24 cellular contexts compared by ENCODE assay signal in the genomic region with DNA sequence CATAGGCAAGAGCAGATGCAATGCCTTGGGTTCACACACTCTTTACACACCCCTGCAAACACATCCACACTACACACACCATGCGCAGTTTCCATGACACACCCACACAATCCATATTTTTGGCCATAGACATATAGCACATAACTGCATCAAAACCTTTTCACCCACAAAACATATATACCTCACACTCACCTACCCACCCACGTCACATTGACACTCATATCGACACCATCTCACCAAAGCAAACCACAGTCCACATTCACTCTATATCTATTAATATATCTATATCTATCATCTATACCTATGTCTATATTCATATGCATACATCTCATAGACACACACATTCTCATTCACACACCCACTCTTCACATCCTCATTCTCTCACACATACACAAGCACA.
DNase-seq lines count a peak whose midpoint lies in the region; ATAC-seq, FAIRE-seq and TF ChIP-seq lines count a peak whose summit lies in the region.
"Had no signal": no experiment of that assay in that cellular context is flagged by ENCODE, and none has a peak within 500 bp of the region (broad histone marks: within the 10 kb centered on the region; RNA-seq: fewer than 3 reads in every experiment).

No MANE protein-coding gene starts in this region.

- TF ChIP-seq CTCF in HepG2 (CRISPR knock-in tag; IDR thresholded peaks at IDR 0.05) (no peak), right lobe of liver (IDR thresholded peaks at IDR 0.05) (no peak), neural progenitor cell (IDR thresholded peaks at IDR 0.05) (no peak), tibial artery (IDR thresholded peaks at IDR 0.05) (no peak), adrenal gland (IDR thresholded peaks at IDR 0.05) (no peak), smooth muscle cell (IDR thresholded peaks at IDR 0.05; ENCODE audit: borderline replicate concordance, insufficient read depth, poor library complexity, severe bottlenecking) (no peak)

- DNase-seq in HepG2 (ENCODE audit: low spot score) (no peak), right lobe of liver (no peak), mesendoderm (no peak), neural progenitor cell (ENCODE audit: low spot score) (no peak), tibial artery (no peak), adrenal gland (no peak), smooth muscle cell (lab: John Stamatoyannopoulos, UW; ENCODE audit: unreplicated experiment) (no peak)
- DNase-seq: 8988T; ACHN; BE2C; C1 segment of cervical spinal cord; CD4-positive, alpha-beta memory T cell; CD4-positive, CD25-positive, alpha-beta regulatory T cell; CD8-positive, alpha-beta memory T cell; COR-L47; DMS79; DND-41; EL; GDM1 had no signal

- ATAC-seq in HepG2 (no peak), right lobe of liver (no peak)

- no peak overlapping the region for H3K18ac ChIP-seq in mesendoderm (ENCODE audit: low read length)

- no peak overlapping the region for H2BK120ac ChIP-seq in mesendoderm (ENCODE audit: low read depth, low read length)

- H2BK15ac ChIP-seq in mesendoderm (replicated peaks; ENCODE audit: low read depth), result no peak overlapping the region

- H2AFZ ChIP-seq in HepG2 (ENCODE audit: low read length) (no peak overlapping the region), neural progenitor cell (replicated peaks) (no peak overlapping the region), smooth muscle cell (ENCODE audit: low read depth) (no peak overlapping the region)

- 34% methylated on average over 3 of the region's 3 CpGs for WGBS in HepG2 (ENCODE audit: low lambda C conversion rate)
- 83% methylated on average over 3 of the region's 3 CpGs for WGBS in right lobe of liver (ENCODE audit: insufficient coverage, low coverage, low lambda C conversion rate, missing lambda C conversion rate)
- 100% methylated on average over 2 of the region's 3 CpGs for whole genome bisulfite sequencing in mesendoderm (ENCODE audit: extremely low coverage, insufficient coverage, low lambda C conversion rate)
- WGBS in adrenal gland, 4 donors, result 77 to 93% (median 85%) methylated on average over 3 of the region's 3 CpGs
- WGBS in smooth muscle cell (ENCODE audit: low lambda C conversion rate), result 96% methylated on average over 3 of the region's 3 CpGs

- H3K79me2 ChIP-seq in HepG2 (ENCODE audit: insufficient read depth, low read length), result no peaks in the 10 kb centered on the region
- peaks cover 2% of the 10 kb centered on the region for H3K79me2 ChIP-seq in mesendoderm (ENCODE audit: control insufficient read depth, insufficient read depth, low read length)
- H3K79me2 ChIP-seq in neural progenitor cell (ENCODE audit: low read depth), result no peaks in the 10 kb centered on the region
- no peaks in the 10 kb centered on the region for H3K79me2 ChIP-seq in smooth muscle cell (ENCODE audit: low read depth)

- H3K56ac ChIP-seq in mesendoderm (ENCODE audit: low read length), result no peak overlapping the region

- H3K36me3 ChIP-seq in HepG2 (replicated peaks in 1 of 2; ENCODE audit: control insufficient read depth in 1 of 2, insufficient read depth in 2 of 2, low read length in 2 of 2) (no peaks in the 10 kb centered on the region), right lobe of liver (no peaks in the 10 kb centered on the region), mesendoderm (ENCODE audit: control insufficient read depth, insufficient read depth, low read length) (no peaks in the 10 kb centered on the region), neural progenitor cell (no peaks in the 10 kb centered on the region), tibial artery (no peaks in the 10 kb centered on the region), adrenal gland (replicated peaks in 1 of 2) (no peaks in the 10 kb centered on the region), smooth muscle cell (ENCODE audit: low read depth) (no peaks in the 10 kb centered on the region)
- H3K36me3 ChIP-seq: BE2C, BLaER1 had no signal

- no peak overlapping the region for H4K8ac ChIP-seq in mesendoderm (ENCODE audit: low read depth, low read length)

- H3K9ac ChIP-seq in HepG2 (ENCODE audit: insufficient read depth, low read depth, low read length) (no peak overlapping the region), mesendoderm (ENCODE audit: low read length) (no peak overlapping the region), neural progenitor cell (no peak overlapping the region), smooth muscle cell (ENCODE audit: low read depth) (no peak overlapping the region)
- H3K9ac ChIP-seq: BLaER1 had no signal

- H3K27me3 Mint-ChIP-seq in neural progenitor cell (ENCODE audit: insufficient read depth, low read depth), result no peaks in the 10 kb centered on the region
- H3K27me3 Mint-ChIP-seq: CD4-positive, CD25-positive, alpha-beta regulatory T cell; CD8-positive, alpha-beta memory T cell had no signal

- H3K4ac ChIP-seq in mesendoderm (ENCODE audit: low read depth, low read length), result no peak overlapping the region

- H3F3A ChIP-seq in neural progenitor cell (ENCODE audit: low read depth), result no peaks in the 10 kb centered on the region
- no peaks in the 10 kb centered on the region for H3F3A ChIP-seq in smooth muscle cell (ENCODE audit: low read depth)

- in situ Hi-C loops in HepG2 (cut with HindIII; ENCODE audit: extremely low pct_ligation_motif_present, low pct_unique_long_range_greater_than_20kb), result no loop called here

- no peak overlapping the region for H2BK5ac ChIP-seq in mesendoderm (ENCODE audit: low read length)

- peak overlapping the region; percentile 43 for H3K27ac Mint-ChIP-seq in neural progenitor cell
- H3K27ac Mint-ChIP-seq: CD14-positive monocyte; CD4-positive, alpha-beta memory T cell; CD4-positive, CD25-positive, alpha-beta regulatory T cell; CD8-positive, alpha-beta memory T cell had no signal

- H3K27me3 ChIP-seq in HepG2 (ENCODE audit: control insufficient read depth in 1 of 2, insufficient read depth in 2 of 2, low read length in 2 of 2) (no peaks in the 10 kb centered on the region; a peak in 1 of 5 replicates), right lobe of liver (no peaks in the 10 kb centered on the region), mesendoderm (ENCODE audit: insufficient read depth, low read length, poor library complexity) (no peaks in the 10 kb centered on the region), neural progenitor cell (no peaks in the 10 kb centered on the region), tibial artery (no peaks in the 10 kb centered on the region), adrenal gland (no peaks in the 10 kb centered on the region), smooth muscle cell (ENCODE audit: low read depth) (no peaks in the 10 kb centered on the region)
- H3K27me3 ChIP-seq: BE2C, BLaER1 had no signal

- H3K4me2 ChIP-seq in HepG2 (ENCODE audit: low read depth, low read length) (no peak overlapping the region), mesendoderm (ENCODE audit: low read length) (no peak overlapping the region), neural progenitor cell (no peak overlapping the region), smooth muscle cell (no peak overlapping the region)
- H3K4me2 ChIP-seq: BLaER1 had no signal

- no peak overlapping the region for H4K5ac ChIP-seq in mesendoderm (ENCODE audit: low read length)

- H2AK5ac ChIP-seq in mesendoderm (ENCODE audit: low read length), result peak overlapping the region; percentile 60

- intact Hi-C loops in HepG2 (cut with micrococcal nuclease; ENCODE audit: unreplicated experiment) (no loop called here), right lobe of liver (cut with DNase I) (no loop called here), tibial artery (cut with DNase I; ENCODE audit: low total_unique reads) (no loop called here), adrenal gland (cut with DNase I) (no loop called here)

- H3K36me3 Mint-ChIP-seq in neural progenitor cell, result peaks cover 2% of the 10 kb centered on the region
- H3K36me3 Mint-ChIP-seq: CD14-positive monocyte; CD4-positive, alpha-beta memory T cell; CD4-positive, CD25-positive, alpha-beta regulatory T cell; CD8-positive, alpha-beta memory T cell had no signal

- no peak for FAIRE-seq in HepG2 (lab: Jason Lieb, UNC)
- FAIRE-seq: A204.1, GM12891, GM19239 had no signal

- TF ChIP-seq RAD21 in HepG2 (CRISPR knock-in tag; IDR thresholded peaks at IDR 0.05), result no peak

- TF ChIP-seq POLR2A in HepG2 (IDR thresholded peaks at IDR 0.05; ENCODE audit: insufficient read depth in 1 of 2, low read depth in 2 of 2, low read length in 2 of 2) (no peak), right lobe of liver (IDR thresholded peaks at IDR 0.05) (no peak), adrenal gland (IDR thresholded peaks at IDR 0.05) (no peak)

- H3K23ac ChIP-seq in mesendoderm (ENCODE audit: low read length), result no peak overlapping the region

- no peak overlapping the region for H3K4me3 Mint-ChIP-seq in neural progenitor cell
- H3K4me3 Mint-ChIP-seq: CD14-positive monocyte; CD4-positive, alpha-beta memory T cell; CD4-positive, CD25-positive, alpha-beta regulatory T cell; CD8-positive, alpha-beta memory T cell had no signal

- TF ChIP-seq EP300 in HepG2 (IDR thresholded peaks at IDR 0.05; ENCODE audit: low read depth in 2 of 2, low read length in 2 of 2), result no peak
- no peak for TF ChIP-seq EP300 in HepG2 (CRISPR knock-in tag; IDR thresholded peaks at IDR 0.05; ENCODE audit: borderline replicate concordance)

- H3K27ac ChIP-seq in HepG2 (ENCODE audit: extremely low read length, insufficient read depth, low read length) (no peak overlapping the region), right lobe of liver (no peak overlapping the region), mesendoderm (ENCODE audit: low read depth, low read length) (no peak overlapping the region), neural progenitor cell (no peak overlapping the region), tibial artery (no peak overlapping the region), adrenal gland (no peak overlapping the region), smooth muscle cell (ENCODE audit: low read depth) (no peak overlapping the region)
- H3K27ac ChIP-seq: BLaER1 had no signal

- H3K4me1 ChIP-seq in HepG2 (ENCODE audit: insufficient read depth, low read length), result no peaks in the 10 kb centered on the region
- no peaks in the 10 kb centered on the region for H3K4me1 ChIP-seq in right lobe of liver
- peaks cover 3% of the 10 kb centered on the region for H3K4me1 ChIP-seq in mesendoderm (ENCODE audit: control insufficient read depth, low read depth, low read length)
- H3K4me1 ChIP-seq in neural progenitor cell, result no peaks in the 10 kb centered on the region
- H3K4me1 ChIP-seq in tibial artery, result no peaks in the 10 kb centered on the region
- no peaks in the 10 kb centered on the region for H3K4me1 ChIP-seq in adrenal gland (replicated peaks in 1 of 2)
- H3K4me1 ChIP-seq in smooth muscle cell (ENCODE audit: low read depth), result no peaks in the 10 kb centered on the region
- H3K4me1 ChIP-seq: BE2C, BLaER1 had no signal

- POLR2A ChIA-PET in HepG2 (lab: Yijun Ruan, JAX), result no interaction called here

- H3K9me3 Mint-ChIP-seq in neural progenitor cell, result no peaks in the 10 kb centered on the region

- H4K20me1 ChIP-seq in HepG2 (ENCODE audit: insufficient read depth, low read length) (no peaks in the 10 kb centered on the region), neural progenitor cell (ENCODE audit: low read depth) (no peaks in the 10 kb centered on the region), smooth muscle cell (ENCODE audit: low read depth) (no peaks in the 10 kb centered on the region)
- H4K20me1 ChIP-seq: BLaER1 had no signal

- no TSS peak for BruUV-seq in HepG2 (replicated peaks; lab: Mats Ljungman, UMichigan)

- H3K4me1 Mint-ChIP-seq in neural progenitor cell, result no peaks in the 10 kb centered on the region
- H3K4me1 Mint-ChIP-seq: CD14-positive monocyte; CD4-positive, alpha-beta memory T cell; CD4-positive, CD25-positive, alpha-beta regulatory T cell; CD8-positive, alpha-beta memory T cell had no signal

- no peak overlapping the region for H3K4me3 ChIP-seq in HepG2 (replicated peaks in 1 of 3; ENCODE audit: insufficient read depth in 1 of 3, low read depth in 2 of 3, low read length in 3 of 3)
- H3K4me3 ChIP-seq in right lobe of liver, result no peak overlapping the region
- H3K4me3 ChIP-seq in mesendoderm (ENCODE audit: low read length), result no peak overlapping the region
- no peak overlapping the region for H3K4me3 ChIP-seq in neural progenitor cell
- no peak overlapping the region for H3K4me3 ChIP-seq in tibial artery
- no peak overlapping the region for H3K4me3 ChIP-seq in adrenal gland
- no peak overlapping the region for H3K4me3 ChIP-seq in smooth muscle cell
- H3K4me3 ChIP-seq: BLaER1 had no signal

- CTCF ChIA-PET in HepG2 (lab: Yijun Ruan, JAX; ENCODE audit: low intra/inter-chr PET ratio, low total read pairs), result no interaction called here

- H3K79me1 ChIP-seq in mesendoderm (ENCODE audit: low read length), result peaks cover 8% of the 10 kb centered on the region

- H3K9me3 ChIP-seq in HepG2 (ENCODE audit: low read length) (no peaks in the 10 kb centered on the region), right lobe of liver (no peaks in the 10 kb centered on the region), neural progenitor cell (ENCODE audit: low read depth) (no peaks in the 10 kb centered on the region), tibial artery (no peaks in the 10 kb centered on the region), adrenal gland (replicated peaks in 1 of 3) (no peaks in the 10 kb centered on the region), smooth muscle cell (replicated peaks; ENCODE audit: low read depth) (no peaks in the 10 kb centered on the region)
- H3K9me3 ChIP-seq: BE2C, BLaER1 had no signal
